Comparison of ENCODE assay signal across 30 cellular contexts in genomic region chr20:46992640-46993035, GRCh38.
DNase-seq lines count a peak whose midpoint lies in the region; ATAC-seq and TF ChIP-seq lines count a peak whose summit lies in the region.
"Had no signal": no experiment of that assay in that cellular context is flagged by ENCODE, and none has a peak within 500 bp of the region (broad histone marks: within the 10 kb centered on the region; RNA-seq: fewer than 3 reads in every experiment).

No MANE protein-coding gene starts in this region.

- peaks cover 8% of the 10 kb centered on the region for H3K4me1 Mint-ChIP-seq in MCF 10A (ENCODE audit: insufficient read depth, unreplicated experiment)

- intact Hi-C loops in breast epithelium (cut with DNase I; ENCODE audit: low total_unique reads) (no loop called here), MCF 10A (cut with micrococcal nuclease) (no loop called here), aorta (cut with DNase I) (no loop called here)

- no peaks in the 10 kb centered on the region for H3K4me1 ChIP-seq in breast epithelium
- peaks cover 12% of the 10 kb centered on the region; the same call in 1 of the 2 replicates for H3K4me1 ChIP-seq in iPS-20b (ENCODE audit: insufficient read depth, low read length)
- no peaks in the 10 kb centered on the region for H3K4me1 ChIP-seq in aorta (ENCODE audit: control insufficient read depth in 1 of 2, insufficient read depth in 2 of 2, low read length in 2 of 2)
- H3K4me1 ChIP-seq: foreskin keratinocyte, heart left ventricle, psoas muscle had no signal

- no peak for TF ChIP-seq CTCF in breast epithelium (IDR thresholded peaks at IDR 0.05)
- no peak for TF ChIP-seq CTCF in MCF 10A (IDR thresholded peaks at IDR 0.05; ENCODE audit: unreplicated experiment)

- no peak overlapping the region for H3K27ac Mint-ChIP-seq in MCF 10A (ENCODE audit: low read depth, unreplicated experiment)
- H3K27ac Mint-ChIP-seq in activated naive CD4-positive, alpha-beta T cell treated with anti-CD3 and anti-CD28 coated beads, Interleukin-2, amount 50 U/mL, for 72 hours = no peak overlapping the region
- H3K27ac Mint-ChIP-seq: CD14-positive monocyte; stimulated activated naive B cell treated with anti-CD40 and anti-IgM and Interleukin-4, amounts not matched to agents 10 μg/mL and 1 μg/mL and 100 μg/mL, for 72 hours had no signal

- no peaks in the 10 kb centered on the region for H3K9me3 Mint-ChIP-seq in MCF 10A (ENCODE audit: unreplicated experiment)
- H3K9me3 Mint-ChIP-seq in activated naive CD4-positive, alpha-beta T cell treated with anti-CD3 and anti-CD28 coated beads, Interleukin-2, amount 50 U/mL, for 72 hours = no peaks in the 10 kb centered on the region
- H3K9me3 Mint-ChIP-seq: activated naive CD4-positive, alpha-beta T cell treated with anti-CD3 and anti-CD28 coated beads, Interleukin-2, amount 10 ng/mL, durations not matched to agents 7 days and 5 days; activated T-helper 1 cell treated with anti-CD3 and anti-CD28 coated beads, Interleukin-12 subunit alpha, Interleukin-12 subunit beta, Interleukin-2, Interleukin-4 antibody, amounts not matched to agents 30 ng/mL and 10 ng/mL and 1 ng/mL, durations not matched to agents 14 hours and 24 hours and 36 hours; stimulated activated naive B cell treated with anti-CD40 and anti-IgM and Interleukin-4, amounts not matched to agents 10 μg/mL and 1 μg/mL and 100 μg/mL, for 72 hours had no signal

- H3K27ac ChIP-seq in breast epithelium = peak overlapping the region; percentile 41 to 96
- H3K27ac ChIP-seq in iPS-20b (ENCODE audit: low read length) = no peak overlapping the region
- no peak overlapping the region for H3K27ac ChIP-seq in aorta (ENCODE audit: low read depth in 1 of 2, low read length in 2 of 2)
- H3K27ac ChIP-seq: cardiac muscle cell, coronary artery, foreskin keratinocyte, heart left ventricle, HL-60, psoas muscle, sigmoid colon, SK-N-MC had no signal

- H3K36me3 ChIP-seq in breast epithelium (no peaks in the 10 kb centered on the region), iPS-20b (ENCODE audit: insufficient read depth, low read depth, low read length) (no peaks in the 10 kb centered on the region), aorta (ENCODE audit: control insufficient read depth in 1 of 2, insufficient read depth in 2 of 2, low read length in 1 of 2) (no peaks in the 10 kb centered on the region)
- H3K36me3 ChIP-seq: cardiac muscle cell, heart left ventricle, sigmoid colon had no signal

- no peaks in the 10 kb centered on the region for H3K27me3 ChIP-seq in breast epithelium
- H3K27me3 ChIP-seq in iPS-20b (ENCODE audit: insufficient read depth, low read length) = no peaks in the 10 kb centered on the region
- no peaks in the 10 kb centered on the region for H3K27me3 ChIP-seq in aorta (ENCODE audit: control insufficient read depth in 1 of 2, insufficient read depth in 2 of 2, low read length in 1 of 2)

- H3K27me3 Mint-ChIP-seq in MCF 10A (ENCODE audit: insufficient read depth, unreplicated experiment) = peaks cover 13% of the 10 kb centered on the region

- no peaks in the 10 kb centered on the region for H3K9me3 ChIP-seq in breast epithelium
- no peaks in the 10 kb centered on the region for H3K9me3 ChIP-seq in iPS-20b (ENCODE audit: insufficient read depth, low read depth, low read length)
- no peaks in the 10 kb centered on the region for H3K9me3 ChIP-seq in aorta (ENCODE audit: control insufficient read depth, low read length)
- H3K9me3 ChIP-seq: heart left ventricle, psoas muscle, sigmoid colon had no signal

- 88 to 93% methylated on average over 2 of the region's 2 CpGs for WGBS in aorta, 2 donors

- CTCF ChIA-PET in MCF 10A (lab: Yijun Ruan, JAX) = interaction anchor here (0.7 kb wide), 1 partner anchor 25 kb away, joined by 3 read pairs; no protein-coding TSS in a partner anchor

- no peaks in the 10 kb centered on the region for H3K36me3 Mint-ChIP-seq in MCF 10A (ENCODE audit: insufficient read depth, unreplicated experiment)
- no peaks in the 10 kb centered on the region for H3K36me3 Mint-ChIP-seq in activated naive CD4-positive, alpha-beta T cell treated with anti-CD3 and anti-CD28 coated beads, Interleukin-2, amount 50 U/mL, for 72 hours
- H3K36me3 Mint-ChIP-seq: CD14-positive monocyte; stimulated activated naive B cell treated with anti-CD40 and anti-IgM and Interleukin-4, amounts not matched to agents 10 μg/mL and 1 μg/mL and 100 μg/mL, for 72 hours had no signal

- H3K4me3 ChIP-seq in breast epithelium (no peak overlapping the region), iPS-20b (ENCODE audit: low read length) (peak overlapping the region; percentile 12; the same call in 1 of the 2 replicates), aorta (ENCODE audit: low read length in 2 of 2) (no peak overlapping the region)
- H3K4me3 ChIP-seq: cardiac muscle cell, coronary artery, heart left ventricle, psoas muscle, sigmoid colon, SK-N-MC had no signal

- ATAC-seq in aorta (ENCODE audit: low FRiP score) = no peak
- ATAC-seq in activated naive CD4-positive, alpha-beta T cell treated with anti-CD3 and anti-CD28 coated beads, Interleukin-2, amount 50 U/mL, for 72 hours = no peak
- no peak for ATAC-seq in GM21360 (IDR thresholded peaks at IDR 0.05; ENCODE audit: unreplicated experiment)
- ATAC-seq: foreskin keratinocyte; heart left ventricle; left colon; psoas muscle; stimulated activated naive B cell treated with anti-CD40 and anti-IgM and Interleukin-4, amounts not matched to agents 10 μg/mL and 1 μg/mL and 100 μg/mL, for 72 hours; T-helper 17 cell had no signal

- POLR2A ChIA-PET in MCF 10A (lab: Yijun Ruan, JAX) = interaction anchor here (0.6 kb wide), 1 partner anchor 221 kb away, joined by 3 read pairs; no protein-coding TSS in a partner anchor

- H3K4me3 Mint-ChIP-seq in MCF 10A (ENCODE audit: unreplicated experiment) = no peak overlapping the region
- H3K4me3 Mint-ChIP-seq: activated naive CD4-positive, alpha-beta T cell treated with anti-CD3 and anti-CD28 coated beads, Interleukin-2, amount 10 ng/mL, durations not matched to agents 7 days and 5 days; CD14-positive monocyte; stimulated activated naive B cell treated with anti-CD40 and anti-IgM and Interleukin-4, amounts not matched to agents 10 μg/mL and 1 μg/mL and 100 μg/mL, for 72 hours; T-helper 17 cell had no signal

- no TSS peak for BruUV-seq in MCF 10A (replicated peaks; lab: Mats Ljungman, UMichigan)

- DNase-seq in breast epithelium (ENCODE audit: low spot score in 2 of 2) (no peak), MCF 10A (ENCODE audit: unreplicated experiment) (no peak), NCI-H2171 (lab: John Stamatoyannopoulos, UW) (peak; percentile 41), aorta (no peak)
- no peak for DNase-seq in activated naive CD4-positive, alpha-beta T cell treated with anti-CD3 and anti-CD28 coated beads, Interleukin-2, amount 50 U/mL, for 72 hours (ENCODE audit: low spot score in 2 of 2)
- DNase-seq: activated CD4-positive, alpha-beta T cell treated with anti-CD3 and anti-CD28 coated beads for 48 hours; activated CD8-positive, alpha-beta memory T cell treated with anti-CD3 and anti-CD28 coated beads, Interleukin-2, amount 50 U/mL, for 4 hours; activated naive CD4-positive, alpha-beta T cell treated with anti-CD3 and anti-CD28 coated beads, Interleukin-2, amount 10 ng/mL, durations not matched to agents 7 days and 5 days; DND-41; effector memory CD4-positive, alpha-beta T cell; erythroblast; foreskin keratinocyte; heart left ventricle; left colon; NCI-H1694 treated with DMSO at 0.1 percent for 48 hours; NCI-H226; NCI-H82; psoas muscle; sigmoid colon; stimulated activated CD4-positive, alpha-beta T cell treated with anti-CD3 and anti-CD28 coated beads, Interleukin-4, amount 100 ng/mL, for 4 hours; stimulated activated naive B cell treated with anti-CD40 and anti-IgM and Interleukin-4, amounts not matched to agents 10 μg/mL and 1 μg/mL and 100 μg/mL, for 72 hours; T-helper 17 cell had no signal

- no peak for TF ChIP-seq POLR2A in breast epithelium (IDR thresholded peaks at IDR 0.05)

- no peak overlapping the region for H3K9ac ChIP-seq in iPS-20b (ENCODE audit: low read depth, low read length)

Comparison
In these comparisons a context has a peak if more than half of its experiments do, and no peak if none do; other contexts are left out.
1. H3K27ac ChIP-seq: peak in breast epithelium (2 of 2); none in iPS-20b (single experiment) and aorta (0 of 2).